ENCODE assay signal across 25 cellular contexts in genomic region chr7:130139193-130139950, GRCh38.
A peak's percentile ranks its signal among the peaks of the same experiment; 100 is the strongest.
DNase-seq lines count a peak whose midpoint lies in the region; ATAC-seq and TF ChIP-seq lines count a peak whose summit lies in the region.
"Had no signal": no experiment of that assay in that cellular context is flagged by ENCODE, and none has a peak within 500 bp of the region (broad histone marks: within the 10 kb centered on the region; RNA-seq: fewer than 3 reads in every experiment).

No MANE protein-coding gene starts in this region.

- intact Hi-C loops in A673 (cut with micrococcal nuclease; ENCODE audit: unreplicated experiment), result no loop called here

- H3K4me1 Mint-ChIP-seq in T-helper 17 cell, result peaks cover 22% of the 10 kb centered on the region
- peaks cover 27 to 50% of the 10 kb centered on the region in 2 donors for H3K4me1 Mint-ChIP-seq in stimulated activated naive B cell treated with anti-CD40 and anti-IgM and Interleukin-4, amounts not matched to agents 10 μg/mL and 1 μg/mL and 100 μg/mL, for 72 hours

- H3K36me3 ChIP-seq in A673 (ENCODE audit: insufficient read depth, low read length, poor library complexity, severe bottlenecking), result no peaks in the 10 kb centered on the region

- H3K4me3 ChIP-seq in A673 (ENCODE audit: low read depth, low read length, poor library complexity, severe bottlenecking), result no peak overlapping the region
- H3K4me3 ChIP-seq: HAP-1, MG63 had no signal

- H3K4me3 Mint-ChIP-seq in T-helper 17 cell, result peak overlapping the region; percentile 25
- H3K4me3 Mint-ChIP-seq in stimulated activated naive B cell treated with anti-CD40 and anti-IgM and Interleukin-4, amounts not matched to agents 10 μg/mL and 1 μg/mL and 100 μg/mL, for 72 hours, result no peak overlapping the region
- H3K4me3 Mint-ChIP-seq: activated CD4-positive, alpha-beta memory T cell treated with anti-CD3 and anti-CD28 coated beads, Interleukin-2, amount 10 ng/mL, durations not matched to agents 7 days and 5 days; dendritic cell treated with granulocyte-macrophage colony-stimulating factor and Interleukin-4, amounts not matched to agents 40 ng/mL and 50 ng/mL, for 4 days; WTC11 had no signal

- peak; percentile 42 for DNase-seq in DMS53 (lab: John Stamatoyannopoulos, UW)
- DNase-seq in DMS53 treated with DMSO at 0.1 percent for 48 hours (lab: John Stamatoyannopoulos, UW; ENCODE audit: unreplicated experiment), result no peak
- no peak for DNase-seq in T-helper 17 cell
- peak; percentile 80 for DNase-seq in myocyte (ENCODE audit: low read depth)
- no peak for DNase-seq in stimulated activated naive B cell treated with anti-CD40 and anti-IgM and Interleukin-4, amounts not matched to agents 10 μg/mL and 1 μg/mL and 100 μg/mL, for 72 hours
- no peak for DNase-seq in DMS 273 (lab: John Stamatoyannopoulos, UW; ENCODE audit: unreplicated experiment)
- DNase-seq in A673 (ENCODE audit: low spot score), result no peak
- DNase-seq in Kasumi-1 (lab: John Stamatoyannopoulos, UW), result no peak
- DNase-seq: activated CD4-positive, alpha-beta memory T cell treated with anti-CD3 and anti-CD28 coated beads, Interleukin-2, amount 10 ng/mL, durations not matched to agents 7 days and 5 days; activated gamma-delta T cell; AML-193; amniotic stem cell; mesendoderm; MG63; NCI-H2081 treated with DMSO at 0.1 percent for 48 hours; NCI-H524; small intestine; stimulated activated CD4-positive, alpha-beta T cell treated with anti-CD3 and anti-CD28 coated beads, Interleukin-2, amount 100 ng/mL, for 24 hours; stimulated activated naive CD4-positive, alpha-beta T cell; T1000; testis had no signal

- POLR2A ChIA-PET in A673 (lab: Charles Lee; ENCODE audit: low non-redundant PET), result no interaction called here

- CTCF ChIA-PET in A673 (lab: Charles Lee), result no interaction called here

- H3K9me3 ChIP-seq in T-helper 17 cell (ENCODE audit: control insufficient read depth, low read length, poor library complexity, severe bottlenecking) (no peaks in the 10 kb centered on the region), A673 (ENCODE audit: low read depth, low read length, poor library complexity, severe bottlenecking) (no peaks in the 10 kb centered on the region)
- H3K9me3 ChIP-seq: HAP-1, MG63, testis had no signal

- H3K27me3 Mint-ChIP-seq in T-helper 17 cell, result no peaks in the 10 kb centered on the region
- no peaks in the 10 kb centered on the region for H3K27me3 Mint-ChIP-seq in stimulated activated naive B cell treated with anti-CD40 and anti-IgM and Interleukin-4, amounts not matched to agents 10 μg/mL and 1 μg/mL and 100 μg/mL, for 72 hours
- H3K27me3 Mint-ChIP-seq: activated CD4-positive, alpha-beta memory T cell treated with anti-CD3 and anti-CD28 coated beads, Interleukin-2, amount 10 ng/mL, durations not matched to agents 7 days and 5 days had no signal

- BruUV-seq in A673 (replicated peaks; lab: Mats Ljungman, UMichigan), result no TSS peak

- ATAC-seq in T-helper 17 cell, result no peak
- ATAC-seq in stimulated activated naive B cell treated with anti-CD40 and anti-IgM and Interleukin-4, amounts not matched to agents 10 μg/mL and 1 μg/mL and 100 μg/mL, for 72 hours (replicated peaks), result no peak
- ATAC-seq: WTC11 had no signal

- peaks cover under 1% of the 10 kb centered on the region for H3K36me3 Mint-ChIP-seq in T-helper 17 cell (ENCODE audit: low read depth)
- H3K36me3 Mint-ChIP-seq in stimulated activated naive B cell treated with anti-CD40 and anti-IgM and Interleukin-4, amounts not matched to agents 10 μg/mL and 1 μg/mL and 100 μg/mL, for 72 hours, result peaks cover 27 to 36% of the 10 kb centered on the region in 2 donors
- H3K36me3 Mint-ChIP-seq: WTC11 had no signal

- H3K27ac ChIP-seq in A673 (ENCODE audit: low read depth, low read length, poor library complexity, severe bottlenecking), result no peak overlapping the region
- H3K27ac ChIP-seq: 22Rv1 had no signal

- no peaks in the 10 kb centered on the region for H3K27me3 ChIP-seq in A673 (replicated peaks; ENCODE audit: insufficient read depth, low read depth, low read length, poor library complexity)
- H3K27me3 ChIP-seq: MG63, testis had no signal

- TF ChIP-seq CTCF in A673 (conservative IDR thresholded peaks at IDR 0.05; ENCODE audit: low read depth, low read length), result no peak

- H3K9me3 Mint-ChIP-seq in stimulated activated naive B cell treated with anti-CD40 and anti-IgM and Interleukin-4, amounts not matched to agents 10 μg/mL and 1 μg/mL and 100 μg/mL, for 72 hours, result no peaks in the 10 kb centered on the region
- H3K9me3 Mint-ChIP-seq: activated CD4-positive, alpha-beta memory T cell treated with anti-CD3 and anti-CD28 coated beads, Interleukin-2, amount 10 ng/mL, durations not matched to agents 7 days and 5 days; dendritic cell treated with granulocyte-macrophage colony-stimulating factor and Interleukin-4, amounts not matched to agents 40 ng/mL and 50 ng/mL, for 4 days; WTC11 had no signal

- no peak overlapping the region for H3K27ac Mint-ChIP-seq in T-helper 17 cell
- H3K27ac Mint-ChIP-seq in stimulated activated naive B cell treated with anti-CD40 and anti-IgM and Interleukin-4, amounts not matched to agents 10 μg/mL and 1 μg/mL and 100 μg/mL, for 72 hours, result peak overlapping the region; percentile 67
- H3K27ac Mint-ChIP-seq: activated CD4-positive, alpha-beta memory T cell treated with anti-CD3 and anti-CD28 coated beads, Interleukin-2, amount 10 ng/mL, durations not matched to agents 7 days and 5 days; dendritic cell treated with granulocyte-macrophage colony-stimulating factor and Interleukin-4, amounts not matched to agents 40 ng/mL and 50 ng/mL, for 4 days; WTC11 had no signal

- H3K4me1 ChIP-seq in A673 (ENCODE audit: insufficient read depth, low read length, poor library complexity, severe bottlenecking), result no peaks in the 10 kb centered on the region
- H3K4me1 ChIP-seq: HAP-1 had no signal

Comparison
In these comparisons a context has a peak if more than half of its experiments do, and no peak if none do; other contexts are left out.
1. DNase-seq: peak in DMS53 (single experiment) and myocyte (single experiment); none in DMS53 treated with DMSO at 0.1 percent for 48 hours (single experiment), T-helper 17 cell (0 of 3), stimulated activated naive B cell treated with anti-CD40 and anti-IgM and Interleukin-4, amounts not matched to agents 10 μg/mL and 1 μg/mL and 100 μg/mL, for 72 hours (single experiment), DMS 273 (single experiment), A673 (single experiment) and Kasumi-1 (0 of 2).